In genomic region chr7:150323682-150324365, GRCh38 we compare ENCODE assay signal across 1 cellular context.
TF ChIP-seq lines count a peak whose summit lies in the region.

No MANE protein-coding gene starts in this region.

TF ChIP-seq in HCT116, 20 proteins besides CTCF, POLR2A, EP300 and RAD21:
- TF ChIP-seq SIN3A (IDR thresholded peaks at IDR 0.05; ENCODE audit: low read depth): no peak
